In the genomic region with DNA sequence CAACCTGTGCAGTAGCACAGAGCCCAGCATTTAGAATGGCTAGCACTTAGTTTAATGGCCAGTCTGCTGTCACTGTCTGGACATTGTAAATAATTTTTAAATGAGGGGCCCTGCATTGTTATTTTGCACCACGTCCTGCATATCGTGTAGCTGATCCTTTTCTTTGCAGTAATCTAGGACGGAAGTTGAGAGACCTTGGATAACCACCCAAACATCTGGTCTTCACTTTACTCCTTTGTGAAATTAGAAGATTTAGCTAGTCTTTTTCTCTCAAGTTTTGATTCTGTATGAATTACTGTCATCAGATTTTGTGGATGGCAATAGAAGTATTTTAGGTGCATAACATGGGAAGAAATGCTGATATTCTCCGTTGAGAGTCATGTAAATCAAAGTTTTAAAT, we compare ENCODE assay signal across 10 cellular contexts. TPM values are rescaled to one million over a fixed set of nuclear protein-coding genes. Genes with fewer than 3 reads are reported as not detected.
DNase-seq lines count a peak whose midpoint lies in the region; ATAC-seq, FAIRE-seq and TF ChIP-seq lines count a peak whose summit lies in the region.
"Had no signal": no experiment of that assay in that cellular context is flagged by ENCODE, and none has a peak within 500 bp of the region (broad histone marks: within the 10 kb centered on the region; RNA-seq: fewer than 3 reads in every experiment).

No MANE protein-coding gene starts in this region.

- H3K27ac Mint-ChIP-seq in astrocyte (ENCODE audit: unreplicated experiment) = no peak overlapping the region
- H3K27ac Mint-ChIP-seq in naive B cell = peak overlapping the region in 5 of 6 donors; percentile 97 to 98 (median 98)

- H3K36me3 ChIP-seq in BE2C (peaks cover 16% of the 10 kb centered on the region), astrocyte (ENCODE audit: insufficient read depth, low read length) (peaks cover 5% of the 10 kb centered on the region)

- H3K4me1 ChIP-seq in BE2C (no peaks in the 10 kb centered on the region; the same call in 1 of the 2 replicates), astrocyte (ENCODE audit: insufficient read depth, low read length) (peaks cover 17% of the 10 kb centered on the region)

- H4K20me1 ChIP-seq in astrocyte (ENCODE audit: insufficient read depth, low read length) = peaks cover 14% of the 10 kb centered on the region

- H3K36me3 Mint-ChIP-seq in astrocyte (ENCODE audit: low read depth, unreplicated experiment) = peaks cover 8% of the 10 kb centered on the region
- H3K36me3 Mint-ChIP-seq in naive B cell = no peaks in the 10 kb centered on the region

- H3K27me3 Mint-ChIP-seq in astrocyte (ENCODE audit: low read depth, unreplicated experiment) (no peaks in the 10 kb centered on the region), naive B cell (no peaks in the 10 kb centered on the region)

- H3K9ac ChIP-seq in astrocyte (ENCODE audit: low read length) = no peak overlapping the region

- H3K4me3 Mint-ChIP-seq in astrocyte (ENCODE audit: unreplicated experiment) (no peak overlapping the region), naive B cell (peak overlapping the region in 7 of 8 donors; percentile 77 to 89 (median 85))

- TF ChIP-seq CTCF in BE2C (IDR thresholded peaks at IDR 0.05; ENCODE audit: low read depth, low read length) = no peak
- no peak for TF ChIP-seq CTCF in HL-60 (IDR thresholded peaks at IDR 0.05; ENCODE audit: insufficient read depth, low read length)
- no peak for TF ChIP-seq CTCF in astrocyte (IDR thresholded peaks at IDR 0.05; ENCODE audit: insufficient read depth, low read depth, low read length)

- no peaks in the 10 kb centered on the region for H3K27me3 ChIP-seq in BE2C
- H3K27me3 ChIP-seq in HL-60 (ENCODE audit: insufficient read depth, poor library complexity, severe bottlenecking) = no peaks in the 10 kb centered on the region
- H3K27me3 ChIP-seq in astrocyte (ENCODE audit: insufficient read depth, low read length) = no peaks in the 10 kb centered on the region

- H3K4me1 Mint-ChIP-seq in astrocyte (ENCODE audit: low read depth, unreplicated experiment) = peaks cover 5% of the 10 kb centered on the region
- H3K4me1 Mint-ChIP-seq in naive B cell = peaks cover 34 to 43% (median 42%) of the 10 kb centered on the region in 3 donors

- H3K27ac ChIP-seq in HL-60 (replicated peaks) = peak overlapping the region; percentile 61
- H3K27ac ChIP-seq in astrocyte (ENCODE audit: low read depth, low read length) = no peak overlapping the region

- peaks cover 63% of the 10 kb centered on the region for H3K79me2 ChIP-seq in astrocyte (ENCODE audit: insufficient read depth, low read length)

- no peak for ATAC-seq in naive B cell (ENCODE audit: low read depth in 2 of 2)
- ATAC-seq in HG03460 (IDR thresholded peaks at IDR 0.05; ENCODE audit: unreplicated experiment) = no peak
- no peak for ATAC-seq in HG03565 (IDR thresholded peaks at IDR 0.05; ENCODE audit: unreplicated experiment)

- DNase-seq in BE2C = no peak
- no peak for DNase-seq in HL-60 (ENCODE audit: low read depth in 1 of 2, low spot score in 1 of 2)
- DNase-seq in astrocyte (ENCODE audit: low read depth) = no peak
- DNase-seq in naive B cell = no peak
- no peak for DNase-seq in RKO (ENCODE audit: low spot score)
- DNase-seq in midbrain (lab: John Stamatoyannopoulos, UW) = no peak
- DNase-seq: NCI-H187; stimulated activated CD4-positive, alpha-beta T cell treated with anti-CD3 and anti-CD28 coated beads, Interleukin-12 subunit alpha, Interleukin-12 subunit beta, amount 100 ng/mL, for 4 hours had no signal

- no peaks in the 10 kb centered on the region for H3K9me3 ChIP-seq in BE2C
- no peaks in the 10 kb centered on the region for H3K9me3 ChIP-seq in astrocyte (ENCODE audit: insufficient read depth, low read depth, low read length)

- peak overlapping the region; percentile 83 for H3K4me2 ChIP-seq in astrocyte (ENCODE audit: low read length)

- no peak for FAIRE-seq in astrocyte (lab: Jason Lieb, UNC)

- no peaks in the 10 kb centered on the region for H3K9me3 Mint-ChIP-seq in astrocyte (ENCODE audit: unreplicated experiment)
- H3K9me3 Mint-ChIP-seq in naive B cell = no peaks in the 10 kb centered on the region

- H3K4me3 ChIP-seq in BE2C (ENCODE audit: low read depth, low read length) = peak overlapping the region; percentile 79
- peak overlapping the region; percentile 61 for H3K4me3 ChIP-seq in HL-60 (replicated peaks; ENCODE audit: insufficient read depth, low read length)
- H3K4me3 ChIP-seq in astrocyte (ENCODE audit: insufficient read depth, low read depth, low read length) = no peak overlapping the region

- no peak overlapping the region for H2AFZ ChIP-seq in astrocyte (ENCODE audit: low read depth, low read length)

RNA-seq across cellular contexts. Expression of a gene that starts 1.9 kb away (rescaled TPM):
- polyA plus RNA-seq in BE2C (2012; ENCODE audit: insufficient read depth, insufficient read length, low read depth) = 29.3 TPM
- total RNA-seq in astrocyte = 14.7 and 16.4 TPM in 2 replicates
- polyA plus RNA-seq in naive B cell (ENCODE audit: low read depth in 6 of 6) = 10 to 100 TPM; 26.3 to 52.4 (median 38.9) TPM

RNA-seq across cellular contexts. Expression of a gene that starts 32.9 kb away (rescaled TPM):
- 0.49 TPM for polyA plus RNA-seq in BE2C (2012; ENCODE audit: insufficient read depth, insufficient read length, low read depth)
- 0.11 TPM in 1 of 2 replicates, not detected in the other for total RNA-seq in astrocyte
- not detected for polyA plus RNA-seq in naive B cell (ENCODE audit: low read depth in 6 of 6)
